In genomic region chr1:45617618-45618017, GRCh38 we compare ENCODE assay signal across 20 cellular contexts. TPM values are rescaled to one million over a fixed set of nuclear protein-coding genes. Genes with fewer than 3 reads are reported as not detected.
DNase-seq lines count a peak whose midpoint lies in the region; ATAC-seq and TF ChIP-seq lines count a peak whose summit lies in the region.
"Had no signal": no experiment of that assay in that cellular context is flagged by ENCODE, and none has a peak within 500 bp of the region (broad histone marks: within the 10 kb centered on the region; RNA-seq: fewer than 3 reads in every experiment).

No MANE protein-coding gene starts in this region.

- H3K4me1 Mint-ChIP-seq in activated naive CD8-positive, alpha-beta T cell treated with anti-CD3 and anti-CD28 coated beads, Interleukin-2, amount 50 U/mL, for 24 hours, result peaks cover 4% of the 10 kb centered on the region
- H3K4me1 Mint-ChIP-seq in Calu3 (ENCODE audit: low read depth, unreplicated experiment), result no peaks in the 10 kb centered on the region
- H3K4me1 Mint-ChIP-seq: activated naive CD8-positive, alpha-beta T cell treated with anti-CD3 and anti-CD28 coated beads, Interleukin-2, amount 10 ng/mL, durations not matched to agents 7 days and 5 days had no signal

- peak; percentile 55 for DNase-seq in EH (ENCODE audit: low read depth)
- DNase-seq in HT1080 (ENCODE audit: low read depth), result peak; percentile 82
- DNase-seq in activated naive CD8-positive, alpha-beta T cell treated with anti-CD3 and anti-CD28 coated beads, Interleukin-2, amount 50 U/mL, for 24 hours, result no peak
- peak; percentile 43 for DNase-seq in iris pigment epithelial cell (ENCODE audit: low read depth)
- no peak for DNase-seq in head of caudate nucleus
- no peak for DNase-seq in HAP-1 (ENCODE audit: low spot score in 2 of 2)
- DNase-seq in Calu3, result no peak
- DNase-seq: activated naive CD8-positive, alpha-beta T cell treated with anti-CD3 and anti-CD28 coated beads, Interleukin-2, amount 10 ng/mL, durations not matched to agents 7 days and 5 days; cerebellar nuclear complex; erythroblast; GF-D8; heart right ventricle; MM.1S; NCI-H2081 treated with DMSO at 0.1 percent for 48 hours; NCI-H748 treated with DMSO at 0.1 percent for 48 hours; Peyer's patch; spleen had no signal

- no TSS peak for BruUV-seq in Calu3 (replicated peaks; lab: Mats Ljungman, UMichigan)

- ATAC-seq in activated naive CD8-positive, alpha-beta T cell treated with anti-CD3 and anti-CD28 coated beads, Interleukin-2, amount 50 U/mL, for 24 hours, result no peak
- ATAC-seq: heart right ventricle had no signal

- no peaks in the 10 kb centered on the region for H3K27me3 Mint-ChIP-seq in activated naive CD8-positive, alpha-beta T cell treated with anti-CD3 and anti-CD28 coated beads, Interleukin-2, amount 50 U/mL, for 24 hours
- no peaks in the 10 kb centered on the region for H3K27me3 Mint-ChIP-seq in Calu3 (ENCODE audit: unreplicated experiment)
- H3K27me3 Mint-ChIP-seq: activated naive CD8-positive, alpha-beta T cell treated with anti-CD3 and anti-CD28 coated beads, Interleukin-2, amount 10 ng/mL, durations not matched to agents 7 days and 5 days; stimulated activated naive CD8-positive, alpha-beta T cell treated with anti-CD3 and anti-CD28 coated beads, Interleukin-15, Interleukin-2, amounts not matched to agents 100 ng/mL and 50 ng/mL, for 24 hours had no signal

- in situ Hi-C loops in HAP-1 (cut with MboI; ENCODE audit: low sequenced_read_pairs), result no loop called here

- no peak overlapping the region for H3K4me3 Mint-ChIP-seq in activated naive CD8-positive, alpha-beta T cell treated with anti-CD3 and anti-CD28 coated beads, Interleukin-2, amount 50 U/mL, for 24 hours
- no peak overlapping the region for H3K4me3 Mint-ChIP-seq in Calu3 (ENCODE audit: low read depth, unreplicated experiment)
- H3K4me3 Mint-ChIP-seq: activated naive CD8-positive, alpha-beta T cell treated with anti-CD3 and anti-CD28 coated beads, Interleukin-2, amount 10 ng/mL, durations not matched to agents 7 days and 5 days; stimulated activated naive CD8-positive, alpha-beta T cell treated with anti-CD3 and anti-CD28 coated beads, Interleukin-15, Interleukin-2, amounts not matched to agents 100 ng/mL and 50 ng/mL, for 24 hours had no signal

- no peaks in the 10 kb centered on the region for H3K9me3 ChIP-seq in HAP-1
- H3K9me3 ChIP-seq: BLaER1 treated with 17β-estradiol and CSF1 and Interleukin-3, amounts not matched to agents 10 nM and 100 nM; heart right ventricle; Peyer's patch; spleen had no signal

- peaks cover 76% of the 10 kb centered on the region for H3K36me3 ChIP-seq in HAP-1 (replicated peaks)

- H3K27ac Mint-ChIP-seq in activated naive CD8-positive, alpha-beta T cell treated with anti-CD3 and anti-CD28 coated beads, Interleukin-2, amount 50 U/mL, for 24 hours, result peak overlapping the region; percentile 16
- no peak overlapping the region for H3K27ac Mint-ChIP-seq in Calu3 (ENCODE audit: unreplicated experiment)

- H3K9me3 Mint-ChIP-seq in activated naive CD8-positive, alpha-beta T cell treated with anti-CD3 and anti-CD28 coated beads, Interleukin-2, amount 50 U/mL, for 24 hours, result no peaks in the 10 kb centered on the region
- no peaks in the 10 kb centered on the region for H3K9me3 Mint-ChIP-seq in Calu3 (ENCODE audit: low read depth, unreplicated experiment)
- H3K9me3 Mint-ChIP-seq: activated naive CD8-positive, alpha-beta T cell treated with anti-CD3 and anti-CD28 coated beads, Interleukin-2, amount 10 ng/mL, durations not matched to agents 7 days and 5 days; stimulated activated naive CD8-positive, alpha-beta T cell treated with anti-CD3 and anti-CD28 coated beads, Interleukin-15, Interleukin-2, amounts not matched to agents 100 ng/mL and 50 ng/mL, for 24 hours had no signal

- no peaks in the 10 kb centered on the region for H3K27me3 ChIP-seq in HAP-1 (ENCODE audit: low read depth)
- H3K27me3 ChIP-seq: BLaER1 treated with 17β-estradiol and CSF1 and Interleukin-3, amounts not matched to agents 10 nM and 100 nM; heart right ventricle; Peyer's patch; spleen had no signal

- TF ChIP-seq CTCF in Calu3 (IDR thresholded peaks at IDR 0.05; ENCODE audit: unreplicated experiment), result no peak

- CTCF ChIA-PET in Calu3 (lab: Charles Lee), result no interaction called here

- intact Hi-C loops in head of caudate nucleus (cut with DNase I), result no loop called here
- intact Hi-C loops in Calu3 (cut with micrococcal nuclease; ENCODE audit: unreplicated experiment), result no loop called here

- H3K4me3 ChIP-seq in HAP-1, result no peak overlapping the region
- H3K4me3 ChIP-seq: BLaER1 treated with 17β-estradiol and CSF1 and Interleukin-3, amounts not matched to agents 10 nM and 100 nM; heart right ventricle; Peyer's patch; spleen had no signal

- no peaks in the 10 kb centered on the region for H3K4me1 ChIP-seq in HAP-1
- H3K4me1 ChIP-seq: parathyroid adenoma had no signal

- H3K36me3 Mint-ChIP-seq in activated naive CD8-positive, alpha-beta T cell treated with anti-CD3 and anti-CD28 coated beads, Interleukin-2, amount 50 U/mL, for 24 hours (ENCODE audit: low read depth), result peaks cover 46% of the 10 kb centered on the region
- peaks cover 64% of the 10 kb centered on the region for H3K36me3 Mint-ChIP-seq in Calu3 (ENCODE audit: insufficient read depth, unreplicated experiment)

RNA-seq across cellular contexts. Expression of gene CCDC17, which starts 6.2 kb away (rescaled TPM):
- total RNA-seq in HT1080 (2014; rRNA removed; shearing (Covaris generic)), result 0.56 and 0.94 TPM in 2 replicates
- 0.19 and 0.26 TPM in 2 replicates for polyA plus RNA-seq in HT1080 (2015; cell fraction: cytosol; rRNA removed)
- 3.8 and 3.9 TPM in 2 replicates for polyA plus RNA-seq in HT1080 (2015; cell fraction: nucleus; rRNA removed)
- total RNA-seq in Calu3 (2022), result 4.7 and 8.3 TPM in 2 replicates

RNA-seq across cellular contexts. Expression of gene NASP, which starts 33.8 kb away (rescaled TPM):
- total RNA-seq in HT1080 (2014; rRNA removed; shearing (Covaris generic)), result 129 and 138 TPM in 2 replicates
- 112 and 141 TPM in 2 replicates for polyA plus RNA-seq in HT1080 (2015; cell fraction: cytosol; rRNA removed)
- 291 and 313 TPM in 2 replicates for polyA plus RNA-seq in HT1080 (2015; cell fraction: nucleus; rRNA removed)
- 171 and 185 TPM in 2 replicates for total RNA-seq in Calu3 (2022)

Comparison
In these comparisons a context has a peak if more than half of its experiments do, and no peak if none do; other contexts are left out.
1. DNase-seq: peak in EH (single experiment), HT1080 (single experiment) and iris pigment epithelial cell (single experiment); none in activated naive CD8-positive, alpha-beta T cell treated with anti-CD3 and anti-CD28 coated beads, Interleukin-2, amount 50 U/mL, for 24 hours (single experiment), head of caudate nucleus (0 of 42), HAP-1 (0 of 2) and Calu3 (single experiment).